ENCODE assay signal across 1 cellular context in the genomic region with DNA sequence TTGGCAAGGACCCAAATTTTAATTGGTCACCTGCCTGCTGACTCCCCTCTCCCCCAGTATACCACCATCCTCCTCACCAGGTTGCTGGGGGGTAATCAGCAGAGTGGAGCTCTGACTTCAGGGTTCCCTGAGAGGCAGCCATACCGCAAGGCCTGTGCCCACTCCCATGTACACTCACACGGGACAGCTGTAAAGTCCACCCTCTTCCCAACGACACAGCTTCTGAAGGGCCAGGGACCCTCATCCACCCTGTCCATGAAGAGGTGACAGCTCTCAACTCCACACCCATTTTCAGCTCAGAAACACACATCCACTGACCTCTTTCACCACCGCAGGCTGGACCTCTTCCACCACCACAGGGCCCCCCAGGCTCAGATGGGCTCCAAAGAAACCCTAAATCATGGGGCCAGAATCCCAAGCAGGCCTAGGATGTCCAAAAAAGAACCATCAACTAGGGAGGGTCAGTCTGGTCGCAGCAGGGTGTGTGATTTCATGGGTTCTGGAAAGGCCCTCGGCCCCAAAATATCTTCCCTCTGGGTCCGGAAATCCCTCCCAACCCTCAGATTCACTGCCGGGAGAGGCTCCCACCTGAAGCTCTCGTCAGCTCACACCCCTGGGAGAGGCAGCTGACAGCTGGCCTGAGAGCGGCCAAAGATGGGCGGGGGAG.
TF ChIP-seq lines count a peak whose summit lies in the region.

No MANE protein-coding gene starts in this region.

TF ChIP-seq in H1, 55 proteins besides CTCF, POLR2A, EP300 and RAD21:
- no peak for TF ChIP-seq RNF2 (IDR thresholded peaks at IDR 0.05; ENCODE audit: borderline replicate concordance, low read depth, low read length, missing control alignments, poor library complexity, severe bottlenecking)
- no peak for TF ChIP-seq TAF1 (IDR thresholded peaks at IDR 0.05; ENCODE audit: low read depth, low read length)
- TF ChIP-seq TCF12 (IDR thresholded peaks at IDR 0.05; ENCODE audit: low read depth, low read length) = no peak
- TF ChIP-seq, protein P1, sequence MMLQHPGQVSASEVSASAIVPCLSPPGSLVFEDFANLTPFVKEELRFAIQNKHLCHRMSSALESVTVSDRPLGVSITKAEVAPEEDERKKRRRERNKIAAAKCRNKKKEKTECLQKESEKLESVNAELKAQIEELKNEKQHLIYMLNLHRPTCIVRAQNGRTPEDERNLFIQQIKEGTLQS (IDR thresholded peaks at IDR 0.05; ENCODE audit: insufficient read depth, low read depth, low read length) = no peak
TF ChIP-seq in H1: peak in this region for 0.
